ENCODE assay signal across 9 cellular contexts in genomic region chr14:77375164-77375950, GRCh38.
DNase-seq lines count a peak whose midpoint lies in the region; TF ChIP-seq lines count a peak whose summit lies in the region.
"Had no signal": no experiment of that assay in that cellular context is flagged by ENCODE, and none has a peak within 500 bp of the region (broad histone marks: within the 10 kb centered on the region; RNA-seq: fewer than 3 reads in every experiment).

No MANE protein-coding gene starts in this region.

- no peak overlapping the region for H3K9ac ChIP-seq in parathyroid adenoma

- H3K9me3 Mint-ChIP-seq in T-helper 1 cell treated with Interleukin-12 subunit alpha and Interleukin-12 subunit beta and Interleukin-4 antibody, amounts not matched to agents 30 μg/mL and 1 μg/mL, for 36 hours: no peaks in the 10 kb centered on the region

- peaks cover 24% of the 10 kb centered on the region for H3K36me3 Mint-ChIP-seq in T-helper 1 cell treated with Interleukin-12 subunit alpha and Interleukin-12 subunit beta and Interleukin-4 antibody, amounts not matched to agents 30 μg/mL and 1 μg/mL, for 36 hours (ENCODE audit: low read depth)

- peak overlapping the region; percentile 94 for H3K4me3 Mint-ChIP-seq in T-helper 1 cell treated with Interleukin-12 subunit alpha and Interleukin-12 subunit beta and Interleukin-4 antibody, amounts not matched to agents 30 μg/mL and 1 μg/mL, for 36 hours

- H3K27me3 ChIP-seq in parathyroid adenoma (ENCODE audit: control insufficient read depth, insufficient read depth, low read length): no peaks in the 10 kb centered on the region
- H3K27me3 ChIP-seq: vagina had no signal

- H3K79me2 ChIP-seq in parathyroid adenoma: peaks cover 22% of the 10 kb centered on the region

- no peaks in the 10 kb centered on the region for H3K36me3 ChIP-seq in parathyroid adenoma (ENCODE audit: control insufficient read depth, insufficient read depth, low read length)
- H3K36me3 ChIP-seq: vagina had no signal

- peak overlapping the region; percentile 83 for H3K4me3 ChIP-seq in coronary artery
- H3K4me3 ChIP-seq in parathyroid adenoma (ENCODE audit: low read depth, low read length): peak overlapping the region; percentile 11

- H3K4me1 Mint-ChIP-seq in T-helper 1 cell treated with Interleukin-12 subunit alpha and Interleukin-12 subunit beta and Interleukin-4 antibody, amounts not matched to agents 30 μg/mL and 1 μg/mL, for 36 hours (ENCODE audit: low read depth): peaks cover 35% of the 10 kb centered on the region

- no peak overlapping the region for H2AFZ ChIP-seq in parathyroid adenoma

- DNase-seq in T-helper 1 cell (no peak), MV-4-11 (lab: John Stamatoyannopoulos, UW) (peak; percentile 74), coronary artery (ENCODE audit: low spot score) (no peak), NCI-H524 (lab: John Stamatoyannopoulos, UW) (no peak), NK-92 (lab: John Stamatoyannopoulos, UW; ENCODE audit: unreplicated experiment) (no peak)
- DNase-seq in stimulated activated CD4-positive, alpha-beta T cell treated with anti-CD3 and anti-CD28 coated beads, Interleukin-2, amount 100 ng/mL, for 48 hours: no peak

- peak overlapping the region; percentile 89 for H3K4me2 ChIP-seq in parathyroid adenoma (ENCODE audit: low read length)

- TF ChIP-seq CTCF in coronary artery (IDR thresholded peaks at IDR 0.05): no peak
- no peak for TF ChIP-seq CTCF in parathyroid adenoma (IDR thresholded peaks at IDR 0.05)

- H3K27ac ChIP-seq in coronary artery (no peak overlapping the region), parathyroid adenoma (no peak overlapping the region)

- H3K27me3 Mint-ChIP-seq in T-helper 1 cell treated with Interleukin-12 subunit alpha and Interleukin-12 subunit beta and Interleukin-4 antibody, amounts not matched to agents 30 μg/mL and 1 μg/mL, for 36 hours (ENCODE audit: low read depth): peaks cover 2% of the 10 kb centered on the region

- no peaks in the 10 kb centered on the region for H3K9me3 ChIP-seq in parathyroid adenoma (ENCODE audit: control insufficient read depth, low read length)
- H3K9me3 ChIP-seq: vagina had no signal

- peak overlapping the region; percentile 87 for H3K27ac Mint-ChIP-seq in T-helper 1 cell treated with Interleukin-12 subunit alpha and Interleukin-12 subunit beta and Interleukin-4 antibody, amounts not matched to agents 30 μg/mL and 1 μg/mL, for 36 hours

- peaks cover 4% of the 10 kb centered on the region for H3K4me1 ChIP-seq in parathyroid adenoma
